ENCODE assay signal across 20 cellular contexts in genomic region chr6:36809156-36809555, GRCh38. TPM values are rescaled to one million over a fixed set of nuclear protein-coding genes. Genes with fewer than 3 reads are reported as not detected.
DNase-seq lines count a peak whose midpoint lies in the region; ATAC-seq, FAIRE-seq and TF ChIP-seq lines count a peak whose summit lies in the region.
"Had no signal": no experiment of that assay in that cellular context is flagged by ENCODE, and none has a peak within 500 bp of the region (broad histone marks: within the 10 kb centered on the region; RNA-seq: fewer than 3 reads in every experiment).

No MANE protein-coding gene starts in this region.

- no peak overlapping the region for H3K9ac ChIP-seq in K562 (ENCODE audit: insufficient read depth in 1 of 2, low read depth in 2 of 2, low read length in 2 of 2)
- no peak overlapping the region for H3K9ac ChIP-seq in mesendoderm (ENCODE audit: low read length)
- H3K9ac ChIP-seq: GM23248 had no signal

- H3K4me1 Mint-ChIP-seq in WTC11 (peaks cover 31% of the 10 kb centered on the region), nephron progenitor cell (peaks cover 72% of the 10 kb centered on the region)
- no peaks in the 10 kb centered on the region for H3K4me1 Mint-ChIP-seq in stimulated activated effector memory CD8-positive, alpha-beta T cell treated with anti-CD3 and anti-CD28 coated beads, Interleukin-12 subunit alpha, Interleukin-12 subunit beta, amount 100 ng/mL, for 72 hours
- H3K4me1 Mint-ChIP-seq: CD4-positive, alpha-beta memory T cell had no signal

- in situ Hi-C loops in K562 (cut with MboI): no loop called here

- H4K8ac ChIP-seq in mesendoderm (ENCODE audit: low read depth, low read length): no peak overlapping the region

- no peak overlapping the region for H2BK15ac ChIP-seq in mesendoderm (replicated peaks; ENCODE audit: low read depth)

- POLR2A ChIA-PET in WTC11 (lab: Charles Lee): no interaction called here
- POLR2A ChIA-PET in K562 (lab: Yijun Ruan, JAX): interaction anchor here (0.6 kb wide), 1 partner anchor 18 kb away, joined by 4 read pairs; no protein-coding TSS in a partner anchor

- H3K9me1 ChIP-seq in K562 (ENCODE audit: control insufficient read depth, insufficient read depth, low read length): no peaks in the 10 kb centered on the region

- H3K27me3 Mint-ChIP-seq in WTC11 (ENCODE audit: low read depth) (peaks cover 5% of the 10 kb centered on the region; the same call in 1 of the 2 replicates), nephron progenitor cell (ENCODE audit: low read depth, poor library complexity) (peaks cover 11% of the 10 kb centered on the region)

- no peak overlapping the region for H3K23ac ChIP-seq in mesendoderm (ENCODE audit: low read length)

- H3K27ac ChIP-seq in K562 (ENCODE audit: extremely low read depth, low read depth, low read length): no peak overlapping the region
- no peak overlapping the region for H3K27ac ChIP-seq in mesendoderm (ENCODE audit: low read depth, low read length)
- H3K27ac ChIP-seq: GM23248 had no signal

- H2BK5ac ChIP-seq in mesendoderm (ENCODE audit: low read length): no peak overlapping the region

- H3K4me2 ChIP-seq in K562 (ENCODE audit: insufficient read depth, low read length) (no peak overlapping the region), mesendoderm (ENCODE audit: low read length) (no peak overlapping the region)

- TF ChIP-seq EP300 in K562 (IDR thresholded peaks at IDR 0.05; ENCODE audit: low read length): no peak

- H3K18ac ChIP-seq in mesendoderm (ENCODE audit: low read length): no peak overlapping the region

- ATAC-seq in WTC11 (no peak), K562 (no peak), GM21381 (IDR thresholded peaks at IDR 0.05; ENCODE audit: unreplicated experiment) (no peak)
- no peak for ATAC-seq in stimulated activated effector memory CD8-positive, alpha-beta T cell treated with anti-CD3 and anti-CD28 coated beads, Interleukin-12 subunit alpha, Interleukin-12 subunit beta, amount 100 ng/mL, for 72 hours

- no peaks in the 10 kb centered on the region for H3K36me3 Mint-ChIP-seq in WTC11
- no peaks in the 10 kb centered on the region for H3K36me3 Mint-ChIP-seq in nephron progenitor cell (ENCODE audit: low read depth)
- H3K36me3 Mint-ChIP-seq in stimulated activated effector memory CD8-positive, alpha-beta T cell treated with anti-CD3 and anti-CD28 coated beads, Interleukin-12 subunit alpha, Interleukin-12 subunit beta, amount 100 ng/mL, for 72 hours: no peaks in the 10 kb centered on the region
- H3K36me3 Mint-ChIP-seq: CD4-positive, alpha-beta memory T cell had no signal

- no peaks in the 10 kb centered on the region for H3K79me2 ChIP-seq in K562 (ENCODE audit: control insufficient read depth, insufficient read depth, low read length)
- no peaks in the 10 kb centered on the region for H3K79me2 ChIP-seq in mesendoderm (ENCODE audit: control insufficient read depth, insufficient read depth, low read length)

- H2AFZ ChIP-seq in K562 (ENCODE audit: low read depth, low read length): no peak overlapping the region
- H2AFZ ChIP-seq: GM23248 had no signal

- CTCF ChIA-PET in WTC11 (lab: Charles Lee) (interaction anchor here (0.9 to 5.6 kb wide), 8 partner anchors 9 to 65 kb away, joined by 3 to 61 read pairs (median 5); partner anchors contain the start of gene PPIL1), K562 (lab: Yijun Ruan, JAX; ENCODE audit: low intra/inter-chr PET ratio) (interaction anchor here (1.1 kb wide), 1 partner anchor 209 kb away, joined by 3 read pairs; no protein-coding TSS in a partner anchor)

- H3K4me1 ChIP-seq in K562 (replicated peaks in 1 of 2; ENCODE audit: control insufficient read depth in 2 of 2, insufficient read depth in 2 of 2, low read length in 2 of 2) (peaks cover 0 to 2% of the 10 kb centered on the region in 2 experiments; a peak in 2 of 5 replicates), mesendoderm (ENCODE audit: control insufficient read depth, low read depth, low read length) (no peaks in the 10 kb centered on the region)

- H2AK5ac ChIP-seq in mesendoderm (ENCODE audit: low read length): no peak overlapping the region

- 0 out of 2 replicates have a peak, but pooled peaks cover 3% of the 10 kb centered on the region for H4K20me1 ChIP-seq in K562 (replicated peaks; ENCODE audit: control insufficient read depth, insufficient read depth, low read length)

- TF ChIP-seq CTCF in WTC11 (IDR thresholded peaks at IDR 0.05) (no peak), K562 (IDR thresholded peaks at IDR 0.05 in 2 of 3, conservative IDR thresholded peaks at IDR 0.05 in 1 of 3; ENCODE audit: insufficient read depth in 2 of 3, low read depth in 1 of 3, low read length in 3 of 3) (no peak), nephron progenitor cell (IDR thresholded peaks at IDR 0.05) (no peak)

- no peak overlapping the region for H2BK120ac ChIP-seq in mesendoderm (ENCODE audit: low read depth, low read length)

- no peak overlapping the region for H3K4ac ChIP-seq in mesendoderm (ENCODE audit: low read depth, low read length)

- H3K27ac Mint-ChIP-seq in WTC11 (no peak overlapping the region), nephron progenitor cell (peak overlapping the region; percentile 23)
- peak overlapping the region; percentile 29 for H3K27ac Mint-ChIP-seq in stimulated activated effector memory CD8-positive, alpha-beta T cell treated with anti-CD3 and anti-CD28 coated beads, Interleukin-12 subunit alpha, Interleukin-12 subunit beta, amount 100 ng/mL, for 72 hours

- no peak overlapping the region for H4K5ac ChIP-seq in mesendoderm (ENCODE audit: low read length)

- no peak for TF ChIP-seq POLR2A in K562 (conservative IDR thresholded peaks at IDR 0.05)

- H3K36me3 ChIP-seq in K562 (ENCODE audit: control insufficient read depth, insufficient read depth, low read length): no peaks in the 10 kb centered on the region
- H3K36me3 ChIP-seq in mesendoderm (ENCODE audit: control insufficient read depth, insufficient read depth, low read length): no peaks in the 10 kb centered on the region

- intact Hi-C loops in K562 (cut with micrococcal nuclease): no loop called here

- no peaks in the 10 kb centered on the region for H3K9me3 ChIP-seq in K562 (replicated peaks; ENCODE audit: control insufficient read depth, insufficient read depth, low read depth, low read length)

- no TSS peak for BruUV-seq in K562 (replicated peaks; lab: Mats Ljungman, UMichigan)

- DNase-seq in WTC11 (ENCODE audit: low spot score) (no peak), K562 (ENCODE audit: extremely low read depth in 1 of 4, low spot score in 3 of 4) (no peak), nephron progenitor cell (no peak), mesendoderm (no peak), NCI-H2107 treated with DMSO at 0.1 percent for 48 hours (lab: John Stamatoyannopoulos, UW; ENCODE audit: unreplicated experiment) (no peak)
- DNase-seq in stimulated activated effector memory CD8-positive, alpha-beta T cell treated with anti-CD3 and anti-CD28 coated beads, Interleukin-12 subunit alpha, Interleukin-12 subunit beta, amount 100 ng/mL, for 72 hours (ENCODE audit: low spot score in 2 of 2): no peak
- DNase-seq: C1 segment of cervical spinal cord; Calu3; CD4-positive, alpha-beta memory T cell; COR-L47; DMS53; DMS79 treated with DMSO at 0.1 percent for 48 hours; GF-D8; GM23248; H7; HCEC 1CT had no signal

- H3K9me3 Mint-ChIP-seq in WTC11 (no peaks in the 10 kb centered on the region), nephron progenitor cell (no peaks in the 10 kb centered on the region)
- H3K9me3 Mint-ChIP-seq in stimulated activated effector memory CD8-positive, alpha-beta T cell treated with anti-CD3 and anti-CD28 coated beads, Interleukin-12 subunit alpha, Interleukin-12 subunit beta, amount 100 ng/mL, for 72 hours: no peaks in the 10 kb centered on the region
- H3K9me3 Mint-ChIP-seq: CD4-positive, alpha-beta memory T cell had no signal

- WGBS in K562 (ENCODE audit: insufficient coverage, low coverage, missing lambda C conversion rate): 20% methylated on average over 6 of the region's 6 CpGs
- no CpG with 5 or more reads among the region's 6 CpGs for WGBS in mesendoderm (ENCODE audit: extremely low coverage, insufficient coverage, low lambda C conversion rate)

- H3K4me3 Mint-ChIP-seq in WTC11 (no peak overlapping the region), nephron progenitor cell (no peak overlapping the region)
- no peak overlapping the region for H3K4me3 Mint-ChIP-seq in stimulated activated effector memory CD8-positive, alpha-beta T cell treated with anti-CD3 and anti-CD28 coated beads, Interleukin-12 subunit alpha, Interleukin-12 subunit beta, amount 100 ng/mL, for 72 hours
- H3K4me3 Mint-ChIP-seq: CD4-positive, alpha-beta memory T cell had no signal

- FAIRE-seq in K562 (lab: Jason Lieb, UNC): no peak
- FAIRE-seq: GM12891, H1 had no signal

- H3K27me3 ChIP-seq in K562 (ENCODE audit: control insufficient read depth in 2 of 2, insufficient read depth in 2 of 2, low read length in 2 of 2) (peaks cover under 1 to 14% of the 10 kb centered on the region in 2 experiments; a peak in 4 of 5 replicates), mesendoderm (ENCODE audit: insufficient read depth, low read length, poor library complexity) (no peaks in the 10 kb centered on the region)

- H3K79me1 ChIP-seq in mesendoderm (ENCODE audit: low read length): no peaks in the 10 kb centered on the region

- H3K56ac ChIP-seq in mesendoderm (ENCODE audit: low read length): no peak overlapping the region

- no peak for TF ChIP-seq RAD21 in K562 (CRISPR knock-in tag; conservative IDR thresholded peaks at IDR 0.05 in 1 of 2, IDR thresholded peaks at IDR 0.05 in 1 of 2)

- H3K4me3 ChIP-seq in K562 (no peak overlapping the region), mesendoderm (ENCODE audit: low read length) (no peak overlapping the region)
- H3K4me3 ChIP-seq: GM23248 had no signal

RNA-seq across cellular contexts. Expression of gene CPNE5, which starts 30.1 kb away (rescaled TPM):
- 0.44 to 0.71 TPM (median 0.48 TPM) in 3 replicates for total RNA-seq in WTC11 (2021)
- 1.5 and 2.5 TPM in 2 replicates for total RNA-seq in K562 (2011; cell fraction: chromatin; rRNA removed; ENCODE audit: low replicate concordance)
- total RNA-seq in K562 (2011; cell fraction: nucleolus; rRNA removed): 0.66 and 1.5 TPM in 2 replicates
- 1.2 and 1.6 TPM in 2 replicates for total RNA-seq in K562 (2011; cell fraction: nucleoplasm; rRNA removed)
- total RNA-seq in K562 (2014; rRNA removed): 0.18 TPM in 1 of 2 replicates, not detected in the other
- total RNA-seq in K562 (2014; rRNA removed; fragmentation: Illumina TruSeq; extraction: Trizol): not detected in 2 replicates
- 0.14 TPM in 1 of 2 replicates, not detected in the other for total RNA-seq in K562 (2015; rRNA removed; fragmentation: Illumina TruSeq; extraction: Trizol)
- 0.47 and 0.49 TPM in 2 replicates for total RNA-seq in K562 (2021)
- polyA plus RNA-seq in K562 (2011; rRNA removed): 0.46 and 0.61 TPM in 2 replicates
- 0.19 and 0.31 TPM in 2 replicates for polyA plus RNA-seq in K562 (2011; cell fraction: cytosol; rRNA removed)
- 1.2 and 1.9 TPM in 2 replicates for polyA plus RNA-seq in K562 (2011; cell fraction: nucleus; rRNA removed)
- polyA plus RNA-seq in K562 (2012): 0.33 and 1.8 TPM in 2 replicates
- polyA plus RNA-seq in K562 (2014; fragmentation: Illumina TruSeq; extraction: Trizol): 0.43 TPM in 1 of 2 replicates, not detected in the other
- polyA plus RNA-seq in K562 (2014; fragmentation: Nextera tagmentation; extraction: Ambion mirVana): 1 to 10 TPM in 1 of 2 experiments, under 1 TPM in 1; 0.21 to 1.0 TPM
- polyA plus RNA-seq in K562 (2014; rRNA removed): 0.69 TPM in 1 of 2 replicates, not detected in the other
- 0.67 TPM in 1 of 2 replicates, not detected in the other for polyA minus RNA-seq in K562 (2011; rRNA and poly(A)+ RNA removed)
- not detected in 2 replicates for polyA minus RNA-seq in K562 (2011; cell fraction: cytosol; rRNA and poly(A)+ RNA removed)
- 0.78 and 0.81 TPM in 2 replicates for polyA minus RNA-seq in K562 (2011; cell fraction: nucleus; rRNA and poly(A)+ RNA removed)
- polyA plus RNA-seq in mesendoderm (2013, experiment 1 of 2): 0.10 TPM
- 0.17 TPM for polyA plus RNA-seq in mesendoderm (2013, experiment 2 of 2)
- total RNA-seq: A172, Calu3, GM23248 had no signal

Comparison
In these comparisons a context has a peak if more than half of its experiments do, and no peak if none do; other contexts are left out.
1. Of the 49 proteins assayed by ChIP-seq in both K562 and WTC11: peak only in K562: none; only in WTC11: none; in both: ZNF121; in neither: 48.